Comparison of ENCODE assay signal across 10 cellular contexts in genomic region chr3:65596511-65597224, GRCh38.
DNase-seq lines count a peak whose midpoint lies in the region; ATAC-seq, FAIRE-seq and TF ChIP-seq lines count a peak whose summit lies in the region.
"Had no signal": no experiment of that assay in that cellular context is flagged by ENCODE, and none has a peak within 500 bp of the region (broad histone marks: within the 10 kb centered on the region; RNA-seq: fewer than 3 reads in every experiment).

No MANE protein-coding gene starts in this region.

- TF ChIP-seq POLR2A in K562 (conservative IDR thresholded peaks at IDR 0.05) (no peak), suprapubic skin (IDR thresholded peaks at IDR 0.05) (no peak)

- POLR2A ChIA-PET in K562 (lab: Yijun Ruan, JAX): interaction anchor here (0.6 to 1.4 kb wide), 2 partner anchors 13 to 171 kb away, joined by 3 read pairs; no protein-coding TSS in a partner anchor

- WGBS in K562 (ENCODE audit: insufficient coverage, low coverage, missing lambda C conversion rate): 41% methylated on average over 11 of the region's 13 CpGs
- 34% methylated on average over 13 of the region's 13 CpGs for WGBS in suprapubic skin

- ATAC-seq in K562 (peak; percentile 24), GM21423 (IDR thresholded peaks at IDR 0.05; ENCODE audit: unreplicated experiment) (no peak)
- ATAC-seq: PC-3 had no signal

- peaks cover 58% of the 10 kb centered on the region for H3K79me2 ChIP-seq in K562 (ENCODE audit: control insufficient read depth, insufficient read depth, low read length)

- TF ChIP-seq CTCF in K562 (IDR thresholded peaks at IDR 0.05 in 2 of 3, conservative IDR thresholded peaks at IDR 0.05 in 1 of 3; ENCODE audit: insufficient read depth in 2 of 3, low read depth in 1 of 3, low read length in 3 of 3) (no peak), kidney epithelial cell (IDR thresholded peaks at IDR 0.05; ENCODE audit: insufficient read depth, low read length, poor library complexity, severe bottlenecking) (no peak), suprapubic skin (IDR thresholded peaks at IDR 0.05) (no peak)

- CTCF ChIA-PET in K562 (lab: Yijun Ruan, JAX; ENCODE audit: low intra/inter-chr PET ratio): no interaction called here

- H3K9ac ChIP-seq in K562 (ENCODE audit: insufficient read depth in 1 of 2, low read depth in 2 of 2, low read length in 2 of 2): peak overlapping the region; percentile 74 to 83; a peak in 3 of 4 replicates

- intact Hi-C loops in K562 (cut with micrococcal nuclease): loop anchor here (10.0 kb wide), 1 partner anchor 138 kb away; no protein-coding TSS in a partner anchor

- TF ChIP-seq EP300 in K562 (IDR thresholded peaks at IDR 0.05; ENCODE audit: low read length) (no peak), suprapubic skin (IDR thresholded peaks at IDR 0.05) (no peak)

- peak overlapping the region; percentile 58 for H2AFZ ChIP-seq in K562 (ENCODE audit: low read depth, low read length)

- peak overlapping the region; percentile 45 for H3K4me3 ChIP-seq in K562
- H3K4me3 ChIP-seq in kidney epithelial cell (ENCODE audit: low read depth, low read length): peak overlapping the region; percentile 43
- H3K4me3 ChIP-seq in suprapubic skin: peak overlapping the region; percentile 34

- TF ChIP-seq RAD21 in K562 (CRISPR knock-in tag; conservative IDR thresholded peaks at IDR 0.05 in 1 of 2, IDR thresholded peaks at IDR 0.05 in 1 of 2): no peak

- in situ Hi-C loops in K562 (cut with MboI): no loop called here

- H3K9me1 ChIP-seq in K562 (ENCODE audit: control insufficient read depth, insufficient read depth, low read length): no peaks in the 10 kb centered on the region

- peak overlapping the region; percentile 66 for H3K4me2 ChIP-seq in K562 (ENCODE audit: insufficient read depth, low read length)

- H3K36me3 ChIP-seq in K562 (ENCODE audit: control insufficient read depth, insufficient read depth, low read length): no peaks in the 10 kb centered on the region
- H3K36me3 ChIP-seq in kidney epithelial cell (ENCODE audit: control insufficient read depth, insufficient read depth, low read length): no peaks in the 10 kb centered on the region
- no peaks in the 10 kb centered on the region for H3K36me3 ChIP-seq in suprapubic skin

- BruUV-seq in K562 (replicated peaks; lab: Mats Ljungman, UMichigan): TSS peak; percentile 33

- DNase-seq in NCI-H1092 treated with DMSO at 0.1 percent for 48 hours (lab: John Stamatoyannopoulos, UW): peak; percentile 50
- no peak for DNase-seq in K562 (ENCODE audit: extremely low read depth in 1 of 4, low spot score in 3 of 4)
- no peak for DNase-seq in kidney epithelial cell (ENCODE audit: low read depth)
- no peak for DNase-seq in suprapubic skin (ENCODE audit: low spot score in 2 of 2)
- no peak for DNase-seq in amniotic stem cell (lab: John Stamatoyannopoulos, UW)
- no peak for DNase-seq in SW480 (ENCODE audit: low spot score)
- DNase-seq in activated CD4-positive, alpha-beta T cell treated with anti-CD3 and anti-CD28 coated beads, Interleukin-2, amount 50 U/mL, for 4 hours: no peak
- DNase-seq: activated CD4-positive, alpha-beta memory T cell treated with anti-CD3 and anti-CD28 coated beads, Interleukin-2, amount 10 ng/mL, durations not matched to agents 7 days and 5 days; PC-3 had no signal

- H3K27ac ChIP-seq in K562 (ENCODE audit: extremely low read depth, low read depth, low read length) (peak overlapping the region; percentile 65), suprapubic skin (no peak overlapping the region)

- FAIRE-seq in K562 (lab: Jason Lieb, UNC): no peak

- H3K4me1 ChIP-seq in K562 (replicated peaks in 1 of 2; ENCODE audit: control insufficient read depth in 2 of 2, insufficient read depth in 2 of 2, low read length in 2 of 2): peaks cover 11 to 37% of the 10 kb centered on the region in 2 experiments; a peak in 4 of 5 replicates
- H3K4me1 ChIP-seq in suprapubic skin: peaks cover 16% of the 10 kb centered on the region

- H3K9me3 ChIP-seq in K562 (replicated peaks; ENCODE audit: control insufficient read depth, insufficient read depth, low read depth, low read length): no peaks in the 10 kb centered on the region
- H3K9me3 ChIP-seq in suprapubic skin: no peaks in the 10 kb centered on the region

- H4K20me1 ChIP-seq in K562 (replicated peaks; ENCODE audit: control insufficient read depth, insufficient read depth, low read length): no peaks in the 10 kb centered on the region

- H3K27me3 ChIP-seq in K562 (ENCODE audit: control insufficient read depth in 2 of 2, insufficient read depth in 2 of 2, low read length in 2 of 2) (no peaks in the 10 kb centered on the region), kidney epithelial cell (ENCODE audit: control insufficient read depth, insufficient read depth, low read length) (no peaks in the 10 kb centered on the region), suprapubic skin (peaks cover 14% of the 10 kb centered on the region)

TF ChIP-seq in K562, 482 proteins besides CTCF, POLR2A, EP300 and RAD21 (continues in another document):
- TF ChIP-seq RB1 (IDR thresholded peaks at IDR 0.05; ENCODE audit: low read depth) (no peak), CBX1 (IDR thresholded peaks at IDR 0.05; ENCODE audit: low read depth) (no peak), SMAD2 (IDR thresholded peaks at IDR 0.05; ENCODE audit: low read depth, low read length) (no peak), ZMIZ1 (IDR thresholded peaks at IDR 0.05; ENCODE audit: low read depth in 2 of 2, low read length in 2 of 2) (no peak), CHD1 (IDR thresholded peaks at IDR 0.05; ENCODE audit: low read length) (no peak), ESRRA (IDR thresholded peaks at IDR 0.05; ENCODE audit: borderline replicate concordance, low read depth) (no peak), ZBTB11 (CRISPR knock-in tag; IDR thresholded peaks at IDR 0.05) (no peak), HDAC1 (IDR thresholded peaks at IDR 0.05) (no peak), CXXC5 (CRISPR knock-in tag; IDR thresholded peaks at IDR 0.05) (no peak)
